Comparison of ENCODE assay signal across 11 cellular contexts in the genomic region with DNA sequence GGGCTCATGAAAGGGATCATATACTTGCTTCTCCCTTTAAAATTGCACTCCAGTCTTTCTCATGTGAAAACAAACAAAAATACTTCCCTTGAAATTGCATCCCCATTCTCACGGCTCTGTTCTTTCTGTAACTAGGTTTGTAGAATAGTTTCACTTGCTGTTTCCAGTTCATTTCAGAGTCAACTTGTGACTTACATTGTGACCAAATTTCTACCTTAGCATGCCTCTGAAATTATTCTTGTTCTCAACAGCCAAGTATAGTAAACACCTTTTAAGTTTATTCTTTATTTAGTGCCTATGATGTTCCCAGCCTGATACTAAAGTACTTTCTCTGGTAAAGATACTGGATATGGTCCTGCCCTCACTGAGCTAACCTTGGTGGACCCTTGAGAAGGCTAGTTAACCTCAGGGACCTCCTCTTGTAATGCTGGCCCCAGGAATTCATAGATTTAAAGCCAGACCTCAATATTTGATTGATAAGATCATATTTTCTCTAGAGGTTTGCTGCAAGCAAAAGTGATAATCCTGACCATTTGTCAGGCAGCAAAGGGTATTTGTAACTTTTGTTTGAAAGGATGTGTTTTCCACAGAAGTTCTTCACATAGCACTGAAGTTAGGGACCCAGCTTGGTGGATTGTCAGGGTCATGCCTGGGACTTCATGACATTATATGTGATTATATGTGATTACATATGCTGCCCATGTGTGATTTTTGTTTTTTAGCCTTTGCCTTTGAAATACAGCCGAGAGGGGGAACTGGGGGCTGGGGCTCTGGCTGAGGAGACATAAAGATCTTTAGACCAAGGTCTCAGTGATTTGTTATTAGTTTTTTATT. TPM values are rescaled to one million over a fixed set of nuclear protein-coding genes. Genes with fewer than 3 reads are reported as not detected.
DNase-seq lines count a peak whose midpoint lies in the region; ATAC-seq and TF ChIP-seq lines count a peak whose summit lies in the region.
"Had no signal": no experiment of that assay in that cellular context is flagged by ENCODE, and none has a peak within 500 bp of the region (broad histone marks: within the 10 kb centered on the region; RNA-seq: fewer than 3 reads in every experiment).

No MANE protein-coding gene starts in this region.

- TF ChIP-seq CTCF in GM20000 (IDR thresholded peaks at IDR 0.05; ENCODE audit: extremely low read depth, missing control alignments) = no peak
- TF ChIP-seq CTCF in gastroesophageal sphincter (IDR thresholded peaks at IDR 0.05) = no peak
- TF ChIP-seq CTCF in foreskin keratinocyte (conservative IDR thresholded peaks at IDR 0.05) = no peak

- DNase-seq in GM20000 (ENCODE audit: low spot score) = peak; percentile 74
- no peak for DNase-seq in effector memory CD8-positive, alpha-beta T cell
- no peak for DNase-seq in AG08395 (ENCODE audit: low spot score)
- DNase-seq in NCI-H1417 treated with DMSO at 0.1 percent for 48 hours (lab: John Stamatoyannopoulos, UW) = no peak
- DNase-seq in foreskin keratinocyte = no peak
- DNase-seq: DMS79, kidney glomerular epithelial cell, NCI-H526 treated with DMSO at 0.1 percent for 48 hours had no signal

- 53 to 57% methylated on average over 2 of the region's 2 CpGs for WGBS in gastroesophageal sphincter (ENCODE audit: low coverage in 1 of 2), 2 donors

- H3K36me3 ChIP-seq in gastroesophageal sphincter = peaks cover 0 to 21% of the 10 kb centered on the region in 2 donors

- no peak overlapping the region for H3K27ac ChIP-seq in gastroesophageal sphincter
- no peak overlapping the region for H3K27ac ChIP-seq in foreskin keratinocyte

- peaks cover 0 to 2% of the 10 kb centered on the region in 2 donors for H3K9me3 Mint-ChIP-seq in effector memory CD8-positive, alpha-beta T cell

- peaks cover 3% of the 10 kb centered on the region for H3K36me3 Mint-ChIP-seq in effector memory CD8-positive, alpha-beta T cell (ENCODE audit: insufficient read depth)

- no peak for TF ChIP-seq POLR2A in gastroesophageal sphincter (IDR thresholded peaks at IDR 0.05)

- H3K4me1 ChIP-seq in gastroesophageal sphincter (no peaks in the 10 kb centered on the region), foreskin keratinocyte (peaks cover 7% of the 10 kb centered on the region)

- H3K27me3 Mint-ChIP-seq in effector memory CD8-positive, alpha-beta T cell = no peaks in the 10 kb centered on the region

- ATAC-seq in HG03520 (IDR thresholded peaks at IDR 0.05; ENCODE audit: unreplicated experiment) = peak; percentile 36
- peak; percentile 52 for ATAC-seq in effector memory CD8-positive, alpha-beta T cell (replicated peaks)
- no peak for ATAC-seq in gastroesophageal sphincter
- no peak for ATAC-seq in foreskin keratinocyte

- H3K4me3 Mint-ChIP-seq in effector memory CD8-positive, alpha-beta T cell = peak overlapping the region; percentile 58 to 71

- H3K4me3 ChIP-seq in GM08714 (ENCODE audit: low read length) (peak overlapping the region; percentile 7; the same call in 1 of the 2 replicates), gastroesophageal sphincter (no peak overlapping the region)

- H3K4me1 Mint-ChIP-seq in effector memory CD8-positive, alpha-beta T cell (ENCODE audit: low read depth in 2 of 2) = peaks cover 61 to 62% of the 10 kb centered on the region in 2 donors

- peak overlapping the region; percentile 87 to 97 for H3K27ac Mint-ChIP-seq in effector memory CD8-positive, alpha-beta T cell

- H3K27me3 ChIP-seq in gastroesophageal sphincter = no peaks in the 10 kb centered on the region
- H3K27me3 ChIP-seq in foreskin keratinocyte = no peaks in the 10 kb centered on the region

- TF ChIP-seq EP300 in gastroesophageal sphincter (IDR thresholded peaks at IDR 0.05) = no peak

- no peaks in the 10 kb centered on the region for H3K9me3 ChIP-seq in gastroesophageal sphincter

RNA-seq across cellular contexts. Expression of gene VANGL2, which starts 29.6 kb away (rescaled TPM):
- total RNA-seq in gastroesophageal sphincter (1 to 10 TPM in 3 of 4 donors, under 1 TPM in 1; 0.62 to 8.5 (median 4.3) TPM), foreskin keratinocyte (8.0 and 9.9 TPM in 2 replicates)
- 5.5 and 5.8 TPM in 2 replicates for polyA plus RNA-seq in foreskin keratinocyte

Comparison
In these comparisons a context has a peak if more than half of its experiments do, and no peak if none do; other contexts are left out.
1. ATAC-seq: peak in HG03520 (single experiment) and effector memory CD8-positive, alpha-beta T cell (single experiment); none in gastroesophageal sphincter (single experiment) and foreskin keratinocyte (single experiment).